ENCODE assay signal across 12 cellular contexts in the genomic region with DNA sequence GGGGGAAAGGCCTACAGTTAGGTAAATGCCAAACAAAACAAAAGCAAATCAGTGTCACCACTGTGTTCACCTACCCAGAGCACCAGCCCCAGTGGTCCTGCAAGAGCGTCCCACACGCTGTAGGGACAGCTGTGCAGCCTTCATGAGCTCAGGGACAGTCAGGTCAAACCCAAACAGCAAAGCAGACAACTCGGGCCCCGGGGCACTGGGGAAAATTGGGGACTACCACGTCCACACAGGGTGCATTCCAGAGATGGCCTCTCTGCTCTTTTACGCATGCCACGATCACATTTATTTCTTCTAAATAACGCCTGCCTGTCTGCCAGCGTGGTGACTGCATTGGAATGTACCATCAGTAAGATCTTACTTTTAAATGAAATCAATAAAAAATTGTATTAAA. TPM values are rescaled to one million over a fixed set of nuclear protein-coding genes. Genes with fewer than 3 reads are reported as not detected.
"Had no signal": no experiment of that assay in that cellular context is flagged by ENCODE, and none has a peak within 500 bp of the region (broad histone marks: within the 10 kb centered on the region; RNA-seq: fewer than 3 reads in every experiment).

No MANE protein-coding gene starts in this region.

- H3K4me1 ChIP-seq: transverse colon had no signal

- H3K27me3 ChIP-seq: ovary, transverse colon had no signal

- H3K9me3 ChIP-seq: ovary, transverse colon had no signal

- H3K4me3 ChIP-seq: ovary, transverse colon had no signal

- H3K36me3 ChIP-seq: ovary, transverse colon had no signal

- H3K27ac ChIP-seq: ovary, transverse colon had no signal

- DNase-seq: effector memory CD4-positive, alpha-beta T cell; hippocampal formation; kidney glomerular epithelial cell; mammary epithelial cell; natural killer cell; nucleus accumbens; small intestine; stimulated activated CD4-positive, alpha-beta T cell treated with anti-CD3 and anti-CD28 coated beads, Interleukin-2, amount 100 ng/mL, for 48 hours; stimulated activated naive CD4-positive, alpha-beta T cell treated with Interleukin-2 at 50 U/mL for 16 hours; transverse colon had no signal

- ATAC-seq: esophagus mucosa, natural killer cell had no signal

RNA-seq across cellular contexts. Expression of a gene that starts 21.7 kb away (rescaled TPM):
- total RNA-seq: natural killer cell had no signal
- polyA plus RNA-seq: mammary epithelial cell had no signal
